Comparison of ENCODE assay signal across 9 cellular contexts in genomic region chr9:109120204-109120789, GRCh38. TPM values are rescaled to one million over a fixed set of nuclear protein-coding genes. Genes with fewer than 3 reads are reported as not detected.
DNase-seq lines count a peak whose midpoint lies in the region; ATAC-seq and TF ChIP-seq lines count a peak whose summit lies in the region.
"Had no signal": no experiment of that assay in that cellular context is flagged by ENCODE, and none has a peak within 500 bp of the region (broad histone marks: within the 10 kb centered on the region; RNA-seq: fewer than 3 reads in every experiment).

No MANE protein-coding gene starts in this region.

- H3K4me1 ChIP-seq in CD4-positive, CD25-positive, alpha-beta regulatory T cell (ENCODE audit: control insufficient read depth, insufficient read depth, low read length, poor library complexity, severe bottlenecking), result peaks cover 41% of the 10 kb centered on the region
- peaks cover 32% of the 10 kb centered on the region for H3K4me1 ChIP-seq in adipocyte (ENCODE audit: control insufficient read depth, insufficient read depth, low read length)

- ATAC-seq in CD4-positive, CD25-positive, alpha-beta regulatory T cell (ENCODE audit: low read depth in 2 of 2), result no peak
- ATAC-seq in naive B cell (ENCODE audit: low read depth in 2 of 2), result no peak
- no peak for ATAC-seq in HG03045 (IDR thresholded peaks at IDR 0.05; ENCODE audit: unreplicated experiment)

- H3K9ac ChIP-seq in adipocyte (ENCODE audit: low read length), result no peak overlapping the region

- intact Hi-C loops in head of caudate nucleus (cut with DNase I), result loop anchor here (10.0 kb wide), 1 partner anchor 185 kb away; the partner anchor contains the start of genes ABITRAM and ELP1

- TF ChIP-seq RAD21 in Ishikawa (IDR thresholded peaks at IDR 0.05; ENCODE audit: low read depth), result no peak

- peak overlapping the region; percentile 77 for H3K27ac ChIP-seq in CD4-positive, CD25-positive, alpha-beta regulatory T cell (ENCODE audit: insufficient read depth, low read length, poor library complexity, severe bottlenecking)

- no peak for TF ChIP-seq EP300 in Ishikawa (IDR thresholded peaks at IDR 0.05; ENCODE audit: borderline replicate concordance)

- peak overlapping the region in 1 of 3 donors; percentile 93 for H3K27ac Mint-ChIP-seq in CD4-positive, CD25-positive, alpha-beta regulatory T cell
- H3K27ac Mint-ChIP-seq in naive B cell, result peak overlapping the region in 2 of 6 donors; percentile 48 to 58

- H3K4me3 ChIP-seq in CD4-positive, CD25-positive, alpha-beta regulatory T cell (ENCODE audit: low read depth, low read length), result peak overlapping the region; percentile 70
- H3K4me3 ChIP-seq in adipocyte (ENCODE audit: low read length), result peak overlapping the region; percentile 84

- peaks cover 14 to 40% (median 27%) of the 10 kb centered on the region in 4 donors for H3K4me1 Mint-ChIP-seq in CD4-positive, CD25-positive, alpha-beta regulatory T cell
- H3K4me1 Mint-ChIP-seq in naive B cell, result peaks cover 24 to 35% (median 24%) of the 10 kb centered on the region in 3 donors

- H3K27me3 Mint-ChIP-seq in CD4-positive, CD25-positive, alpha-beta regulatory T cell, result no peaks in the 10 kb centered on the region
- no peaks in the 10 kb centered on the region for H3K27me3 Mint-ChIP-seq in naive B cell

- peaks cover 10% of the 10 kb centered on the region for H3K36me3 Mint-ChIP-seq in CD4-positive, CD25-positive, alpha-beta regulatory T cell
- no peaks in the 10 kb centered on the region for H3K36me3 Mint-ChIP-seq in naive B cell

- no peaks in the 10 kb centered on the region for H3K36me3 ChIP-seq in CD4-positive, CD25-positive, alpha-beta regulatory T cell (ENCODE audit: control insufficient read depth, insufficient read depth, low read length)
- H3K36me3 ChIP-seq in adipocyte (ENCODE audit: control insufficient read depth, insufficient read depth, low read length, severe bottlenecking), result no peaks in the 10 kb centered on the region

- no peak for DNase-seq in CD4-positive, CD25-positive, alpha-beta regulatory T cell
- DNase-seq in adipocyte (ENCODE audit: low read depth), result no peak
- DNase-seq in naive B cell, result no peak
- DNase-seq in head of caudate nucleus, result no peak
- DNase-seq in stimulated activated CD4-positive, alpha-beta T cell treated with anti-CD3 and anti-CD28 coated beads, Interleukin-4, amount 100 ng/mL, for 4 hours, result no peak
- DNase-seq in NCI-H1105 treated with DMSO at 0.1 percent for 48 hours (lab: John Stamatoyannopoulos, UW), result no peak

- no peaks in the 10 kb centered on the region for H3K9me3 ChIP-seq in CD4-positive, CD25-positive, alpha-beta regulatory T cell (ENCODE audit: control insufficient read depth in 2 of 2, low read length in 2 of 2)
- H3K9me3 ChIP-seq in adipocyte (ENCODE audit: control insufficient read depth, low read length), result no peaks in the 10 kb centered on the region

- peak overlapping the region; percentile 90 to 97 (median 96) for H3K4me3 Mint-ChIP-seq in CD4-positive, CD25-positive, alpha-beta regulatory T cell
- H3K4me3 Mint-ChIP-seq in naive B cell, result peak overlapping the region; percentile 15 to 95 (median 86)

- H3K9me3 Mint-ChIP-seq in CD4-positive, CD25-positive, alpha-beta regulatory T cell, result no peaks in the 10 kb centered on the region
- no peaks in the 10 kb centered on the region for H3K9me3 Mint-ChIP-seq in naive B cell

- H3K27me3 ChIP-seq in CD4-positive, CD25-positive, alpha-beta regulatory T cell (ENCODE audit: control insufficient read depth, insufficient read depth, low read length), result no peaks in the 10 kb centered on the region
- no peaks in the 10 kb centered on the region for H3K27me3 ChIP-seq in adipocyte (replicated peaks; ENCODE audit: control insufficient read depth, insufficient read depth, low read length)

TF ChIP-seq in Ishikawa, 13 proteins besides CTCF, POLR2A, EP300 and RAD21:
- no peak for TF ChIP-seq ZBTB7A (IDR thresholded peaks at IDR 0.05; ENCODE audit: low read depth)
- 0 out of 2 replicates have a peak, but pooled peaks have one; percentile 38 for TF ChIP-seq FOXM1 (IDR thresholded peaks at IDR 0.05; ENCODE audit: borderline replicate concordance, low read depth)
- TF ChIP-seq MAX (IDR thresholded peaks at IDR 0.05), result peak; percentile 87

RNA-seq across cellular contexts. Expression of gene TMEM245, which starts 0.6 kb away (rescaled TPM):
- 33.7 TPM for total RNA-seq in CD4-positive, CD25-positive, alpha-beta regulatory T cell
- 10 to 100 TPM; 22.6 to 36.9 (median 27.6) TPM for polyA plus RNA-seq in CD4-positive, CD25-positive, alpha-beta regulatory T cell
- polyA plus RNA-seq in naive B cell (ENCODE audit: low read depth in 6 of 6), result 10 to 100 TPM; 11.6 to 34.3 (median 15.9) TPM

RNA-seq across cellular contexts. Expression of gene FRRS1L, which starts 46.8 kb away (rescaled TPM):
- not detected for total RNA-seq in CD4-positive, CD25-positive, alpha-beta regulatory T cell
- polyA plus RNA-seq in CD4-positive, CD25-positive, alpha-beta regulatory T cell, result not detected
- not detected for polyA plus RNA-seq in naive B cell (ENCODE audit: low read depth in 6 of 6)
- total RNA-seq: lung microvascular endothelial cell had no signal
